Comparison of ENCODE assay signal across 1 cellular context in the genomic region with DNA sequence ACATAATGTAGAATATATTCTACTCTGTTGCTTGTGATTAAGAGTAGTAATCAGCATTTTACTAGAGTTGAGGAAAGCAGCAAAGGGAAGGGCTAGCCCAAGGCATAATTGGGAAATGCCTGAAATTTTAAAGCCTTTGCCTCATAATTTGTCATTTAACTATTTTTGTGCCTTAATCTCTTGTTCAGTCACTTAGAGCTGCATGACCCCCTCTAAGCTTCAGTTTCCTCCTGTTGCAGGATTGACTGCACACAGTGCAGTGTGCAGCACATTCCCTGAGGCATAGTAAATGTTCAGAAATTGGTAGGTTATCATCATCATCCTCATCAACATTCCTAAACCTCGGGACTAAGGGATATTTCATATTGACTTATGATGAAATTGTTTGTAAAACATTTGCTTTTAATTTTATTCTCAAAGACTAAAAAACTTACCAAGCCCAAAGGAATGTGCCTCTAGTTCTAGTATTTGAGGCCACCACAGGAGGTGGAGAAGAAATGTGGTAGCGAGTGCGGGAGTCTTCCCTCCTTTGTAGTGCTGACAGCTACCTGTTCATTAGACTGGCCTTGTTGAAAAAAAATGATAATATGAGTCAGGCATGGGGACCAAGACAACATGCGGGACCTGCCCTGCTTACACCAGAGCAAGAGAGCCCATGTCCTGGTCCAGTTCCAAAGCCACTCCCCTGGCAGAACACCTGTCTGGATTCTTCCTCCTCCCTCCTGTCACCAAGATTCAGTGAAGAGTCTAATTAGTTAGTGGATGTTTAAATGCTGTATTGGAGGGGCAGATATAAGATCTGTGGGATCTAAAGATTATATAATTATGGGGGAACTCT.
TF ChIP-seq lines count a peak whose summit lies in the region.

No MANE protein-coding gene starts in this region.

TF ChIP-seq in endothelial cell of umbilical vein, 7 proteins besides CTCF, POLR2A, EP300 and RAD21 (continued from another document):
- TF ChIP-seq JUN (IDR thresholded peaks at IDR 0.05; ENCODE audit: borderline replicate concordance, insufficient read depth, insufficient read length, low read depth): no peak
- no peak for TF ChIP-seq FOS (IDR thresholded peaks at IDR 0.05; ENCODE audit: borderline replicate concordance, insufficient read depth, low read length)
- TF ChIP-seq, protein P1, sequence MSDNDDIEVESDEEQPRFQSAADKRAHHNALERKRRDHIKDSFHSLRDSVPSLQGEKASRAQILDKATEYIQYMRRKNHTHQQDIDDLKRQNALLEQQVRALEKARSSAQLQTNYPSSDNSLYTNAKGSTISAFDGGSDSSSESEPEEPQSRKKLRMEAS (IDR thresholded peaks at IDR 0.05; ENCODE audit: insufficient read depth, insufficient read length): no peak
- no peak for TF ChIP-seq POLR2AphosphoS5 (IDR thresholded peaks at IDR 0.05; ENCODE audit: insufficient read depth, low read depth, low read length)
TF ChIP-seq in endothelial cell of umbilical vein: peak in this region for 0.
